In genomic region chr14:45135181-45135580, GRCh38 we compare ENCODE assay signal across 8 cellular contexts.
DNase-seq lines count a peak whose midpoint lies in the region; ATAC-seq and FAIRE-seq lines count a peak whose summit lies in the region.

No MANE protein-coding gene starts in this region.

- ATAC-seq in activated naive CD8-positive, alpha-beta T cell treated with anti-CD3 and anti-CD28 coated beads, Interleukin-2, amount 50 U/mL, for 24 hours = no peak

- H3K4me1 Mint-ChIP-seq in activated naive CD8-positive, alpha-beta T cell treated with anti-CD3 and anti-CD28 coated beads, Interleukin-2, amount 50 U/mL, for 24 hours = peaks cover 35% of the 10 kb centered on the region

- peak overlapping the region; percentile 89 for H3K27ac ChIP-seq in substantia nigra (ENCODE audit: low read depth, low read length, poor library complexity, severe bottlenecking)

- H3K4me3 ChIP-seq in HAP-1 = peak overlapping the region; percentile 83

- H3K4me3 Mint-ChIP-seq in activated naive CD8-positive, alpha-beta T cell treated with anti-CD3 and anti-CD28 coated beads, Interleukin-2, amount 50 U/mL, for 24 hours = peak overlapping the region; percentile 98

- no peaks in the 10 kb centered on the region for H3K9me3 Mint-ChIP-seq in activated naive CD8-positive, alpha-beta T cell treated with anti-CD3 and anti-CD28 coated beads, Interleukin-2, amount 50 U/mL, for 24 hours

- peak; percentile 22 for DNase-seq in ACHN
- DNase-seq in HAP-1 (ENCODE audit: low spot score in 2 of 2) = no peak
- no peak for DNase-seq in activated naive CD8-positive, alpha-beta T cell treated with anti-CD3 and anti-CD28 coated beads, Interleukin-2, amount 50 U/mL, for 24 hours
- peak in 1 of 49 donors; percentile 17 for DNase-seq in substantia nigra (lab: John Stamatoyannopoulos, UW)
- no peak for DNase-seq in MV-4-11 (lab: John Stamatoyannopoulos, UW)
- no peak for DNase-seq in activated CD4-positive, CD25-positive, alpha-beta regulatory T cell (lab: John Stamatoyannopoulos, UW)
- DNase-seq in AG20443 (ENCODE audit: low spot score) = no peak

- in situ Hi-C loops in ACHN (cut with HindIII; ENCODE audit: low pct_ligation_motif_present, low pct_unique_long_range_greater_than_20kb, low sequenced_read_pairs) (no loop called here), HAP-1 (cut with MboI; ENCODE audit: low sequenced_read_pairs) (no loop called here)

- H3K4me1 ChIP-seq in HAP-1 = peaks cover 22% of the 10 kb centered on the region

- peaks cover 5% of the 10 kb centered on the region for H3K36me3 Mint-ChIP-seq in activated naive CD8-positive, alpha-beta T cell treated with anti-CD3 and anti-CD28 coated beads, Interleukin-2, amount 50 U/mL, for 24 hours (ENCODE audit: low read depth)

- peak; percentile 74 for FAIRE-seq in islet of Langerhans (lab: Jason Lieb, UNC)

- 0 out of 2 replicates have a peak, but pooled peaks cover 6% of the 10 kb centered on the region for H3K36me3 ChIP-seq in HAP-1 (replicated peaks)

- H3K9me3 ChIP-seq in HAP-1 = no peaks in the 10 kb centered on the region

- no peaks in the 10 kb centered on the region for H3K27me3 Mint-ChIP-seq in activated naive CD8-positive, alpha-beta T cell treated with anti-CD3 and anti-CD28 coated beads, Interleukin-2, amount 50 U/mL, for 24 hours

- H3K27ac Mint-ChIP-seq in activated naive CD8-positive, alpha-beta T cell treated with anti-CD3 and anti-CD28 coated beads, Interleukin-2, amount 50 U/mL, for 24 hours = peak overlapping the region; percentile 97

- H3K27me3 ChIP-seq in HAP-1 (ENCODE audit: low read depth) = no peaks in the 10 kb centered on the region
